Comparison of ENCODE assay signal across 28 cellular contexts in genomic region chr9:32986971-32987370, GRCh38. TPM values are rescaled to one million over a fixed set of nuclear protein-coding genes. Genes with fewer than 3 reads are reported as not detected.
DNase-seq lines count a peak whose midpoint lies in the region; ATAC-seq, FAIRE-seq and TF ChIP-seq lines count a peak whose summit lies in the region.
"Had no signal": no experiment of that assay in that cellular context is flagged by ENCODE, and none has a peak within 500 bp of the region (broad histone marks: within the 10 kb centered on the region; RNA-seq: fewer than 3 reads in every experiment).

No MANE protein-coding gene starts in this region.

- TF ChIP-seq CTCF in astrocyte (IDR thresholded peaks at IDR 0.05; ENCODE audit: insufficient read depth, low read depth, low read length) (no peak), fibroblast of mammary gland (conservative IDR thresholded peaks at IDR 0.05; ENCODE audit: control insufficient read depth, insufficient read depth, low read depth, low read length) (no peak)

- H2AFZ ChIP-seq in astrocyte (ENCODE audit: low read depth, low read length) = no peak overlapping the region

- no peak for FAIRE-seq in astrocyte (lab: Jason Lieb, UNC)
- FAIRE-seq in small intestine (lab: Jason Lieb, UNC) = no peak
- FAIRE-seq: colon, GM12892 had no signal

- no peaks in the 10 kb centered on the region for H3K9me3 ChIP-seq in astrocyte (ENCODE audit: insufficient read depth, low read depth, low read length)
- H3K9me3 ChIP-seq in small intestine (ENCODE audit: control insufficient read depth, low read depth) = no peaks in the 10 kb centered on the region
- H3K9me3 ChIP-seq: BLaER1, body of pancreas, thoracic aorta, uterus had no signal

- H3K4me1 Mint-ChIP-seq in stimulated activated naive CD8-positive, alpha-beta T cell treated with anti-CD3 and anti-CD28 coated beads, Interleukin-15, amount 100 ng/mL, for 72 hours = peaks cover 9% of the 10 kb centered on the region
- H3K4me1 Mint-ChIP-seq in astrocyte (ENCODE audit: low read depth, unreplicated experiment) = peaks cover 12% of the 10 kb centered on the region
- H3K4me1 Mint-ChIP-seq: H9; stimulated activated memory B cell treated with anti-CD40 and anti-IgM and Interleukin-4, amounts not matched to agents 10 μg/mL and 1 μg/mL and 100 μg/mL, for 72 hours had no signal

- H3K9ac ChIP-seq in astrocyte (ENCODE audit: low read length) = no peak overlapping the region
- H3K9ac ChIP-seq: BLaER1 had no signal

- H3K36me3 ChIP-seq in astrocyte (ENCODE audit: insufficient read depth, low read length) (peaks cover 35% of the 10 kb centered on the region), small intestine (ENCODE audit: control insufficient read depth in 2 of 2, insufficient read depth in 2 of 2, low read length in 2 of 2) (peaks cover 6 to 14% of the 10 kb centered on the region in 2 donors)
- H3K36me3 ChIP-seq: uterus had no signal

- H3K27me3 Mint-ChIP-seq in stimulated activated naive CD8-positive, alpha-beta T cell treated with anti-CD3 and anti-CD28 coated beads, Interleukin-15, amount 100 ng/mL, for 72 hours = no peaks in the 10 kb centered on the region
- no peaks in the 10 kb centered on the region for H3K27me3 Mint-ChIP-seq in astrocyte (ENCODE audit: low read depth, unreplicated experiment)
- H3K27me3 Mint-ChIP-seq: activated CD4-positive, alpha-beta T cell treated with anti-CD3 and anti-CD28 coated beads, Interleukin-2, amount 10 ng/mL, durations not matched to agents 24 days and 14 days; effector memory CD8-positive, alpha-beta T cell; naive B cell; stimulated activated memory B cell treated with anti-CD40 and anti-IgM and Interleukin-4, amounts not matched to agents 10 μg/mL and 1 μg/mL and 100 μg/mL, for 72 hours had no signal

- H3K4me3 Mint-ChIP-seq in stimulated activated naive CD8-positive, alpha-beta T cell treated with anti-CD3 and anti-CD28 coated beads, Interleukin-15, amount 100 ng/mL, for 72 hours = no peak overlapping the region
- peak overlapping the region; percentile 52 for H3K4me3 Mint-ChIP-seq in astrocyte (ENCODE audit: unreplicated experiment)
- H3K4me3 Mint-ChIP-seq: activated CD4-positive, alpha-beta T cell treated with anti-CD3 and anti-CD28 coated beads, Interleukin-2, amount 10 ng/mL, durations not matched to agents 24 days and 14 days; effector memory CD8-positive, alpha-beta T cell; H9; naive B cell; stimulated activated memory B cell treated with anti-CD40 and anti-IgM and Interleukin-4, amounts not matched to agents 10 μg/mL and 1 μg/mL and 100 μg/mL, for 72 hours had no signal

- no peak for DNase-seq in stimulated activated naive CD8-positive, alpha-beta T cell treated with anti-CD3 and anti-CD28 coated beads, Interleukin-15, Interleukin-2, amounts not matched to agents 100 U/mL and 50 U/mL, for 24 hours
- DNase-seq in stimulated activated naive CD8-positive, alpha-beta T cell treated with anti-CD3 and anti-CD28 coated beads, Interleukin-15, amount 100 ng/mL, for 72 hours = no peak
- DNase-seq in astrocyte (ENCODE audit: low read depth) (no peak), fibroblast of mammary gland (ENCODE audit: low read depth) (peak; percentile 17), small intestine (no peak), H4 (ENCODE audit: low spot score) (no peak)
- no peak for DNase-seq in stimulated activated CD4-positive, alpha-beta T cell treated with anti-CD3 and anti-CD28 coated beads, Interleukin-2, amount 100 ng/mL, for 48 hours
- DNase-seq: ACHN; activated CD4-positive, alpha-beta T cell treated with anti-CD3 and anti-CD28 coated beads, Interleukin-2, amount 10 ng/mL, durations not matched to agents 24 days and 14 days; body of pancreas; DMS79; effector memory CD8-positive, alpha-beta T cell; H9; naive B cell; NCI-H1092; NCI-H187 treated with DMSO at 0.1 percent for 48 hours; NCI-H69; stimulated activated CD4-positive, alpha-beta T cell treated with anti-CD3 and anti-CD28 coated beads, Interleukin-1b, Interleukin-23, amount 100 ng/mL, for 48 hours; uterus had no signal

- H3K27ac ChIP-seq in astrocyte (ENCODE audit: low read depth, low read length) (no peak overlapping the region), small intestine (ENCODE audit: low read depth in 1 of 2, low read length in 1 of 2) (no peak overlapping the region)
- H3K27ac ChIP-seq: BLaER1, body of pancreas, skin epidermis, thoracic aorta, uterus, VCaP had no signal

- H3K27me3 ChIP-seq in astrocyte (ENCODE audit: insufficient read depth, low read length) (no peaks in the 10 kb centered on the region), small intestine (ENCODE audit: control insufficient read depth in 2 of 2, insufficient read depth in 2 of 2, low read length in 2 of 2) (no peaks in the 10 kb centered on the region)
- H3K27me3 ChIP-seq: BLaER1, body of pancreas, uterus had no signal

- no peaks in the 10 kb centered on the region for H3K9me3 Mint-ChIP-seq in stimulated activated naive CD8-positive, alpha-beta T cell treated with anti-CD3 and anti-CD28 coated beads, Interleukin-15, amount 100 ng/mL, for 72 hours
- H3K9me3 Mint-ChIP-seq in astrocyte (ENCODE audit: unreplicated experiment) = no peaks in the 10 kb centered on the region
- H3K9me3 Mint-ChIP-seq: activated CD4-positive, alpha-beta T cell treated with anti-CD3 and anti-CD28 coated beads, Interleukin-2, amount 10 ng/mL, durations not matched to agents 24 days and 14 days; activated naive CD4-positive, alpha-beta T cell treated with anti-CD3 and anti-CD28 coated beads, Interleukin-2, amount 50 U/mL, for 72 hours; effector memory CD8-positive, alpha-beta T cell; H9; naive B cell; stimulated activated memory B cell treated with anti-CD40 and anti-IgM and Interleukin-4, amounts not matched to agents 10 μg/mL and 1 μg/mL and 100 μg/mL, for 72 hours had no signal

- peak; percentile 36 for ATAC-seq in stimulated activated naive CD8-positive, alpha-beta T cell treated with anti-CD3 and anti-CD28 coated beads, Interleukin-15, Interleukin-2, amounts not matched to agents 100 U/mL and 50 U/mL, for 24 hours
- ATAC-seq in stimulated activated naive CD8-positive, alpha-beta T cell treated with anti-CD3 and anti-CD28 coated beads, Interleukin-15, amount 100 ng/mL, for 72 hours = no peak
- ATAC-seq in GM19463 (IDR thresholded peaks at IDR 0.05; ENCODE audit: unreplicated experiment) = no peak
- ATAC-seq: activated naive CD4-positive, alpha-beta T cell treated with anti-CD3 and anti-CD28 coated beads, Interleukin-2, amount 50 U/mL, for 72 hours; body of pancreas; effector memory CD8-positive, alpha-beta T cell; stimulated activated memory B cell treated with anti-CD40 and anti-IgM and Interleukin-4, amounts not matched to agents 10 μg/mL and 1 μg/mL and 100 μg/mL, for 72 hours had no signal

- H3K4me2 ChIP-seq in astrocyte (ENCODE audit: low read length) = no peak overlapping the region
- H3K4me2 ChIP-seq: BLaER1 had no signal

- H4K20me1 ChIP-seq in astrocyte (ENCODE audit: insufficient read depth, low read length) = peaks cover 13% of the 10 kb centered on the region

- H3K27ac Mint-ChIP-seq in stimulated activated naive CD8-positive, alpha-beta T cell treated with anti-CD3 and anti-CD28 coated beads, Interleukin-15, amount 100 ng/mL, for 72 hours = no peak overlapping the region
- H3K27ac Mint-ChIP-seq in astrocyte (ENCODE audit: unreplicated experiment) = peak overlapping the region; percentile 68
- H3K27ac Mint-ChIP-seq: H9; stimulated activated memory B cell treated with anti-CD40 and anti-IgM and Interleukin-4, amounts not matched to agents 10 μg/mL and 1 μg/mL and 100 μg/mL, for 72 hours had no signal

- H3K4me3 ChIP-seq in astrocyte (ENCODE audit: insufficient read depth, low read depth, low read length) (no peak overlapping the region), fibroblast of mammary gland (ENCODE audit: control insufficient read depth, low read depth, low read length) (no peak overlapping the region), small intestine (ENCODE audit: low read depth in 1 of 2, low read length in 2 of 2) (no peak overlapping the region)
- H3K4me3 ChIP-seq: BLaER1, body of pancreas, skin epidermis, thoracic aorta, uterus had no signal

- peaks cover 16% of the 10 kb centered on the region for H3K79me2 ChIP-seq in astrocyte (ENCODE audit: insufficient read depth, low read length)

- peaks cover 29% of the 10 kb centered on the region for H3K36me3 Mint-ChIP-seq in astrocyte (ENCODE audit: low read depth, unreplicated experiment)

- WGBS in small intestine, 3 donors = 94 to 96% (median 95%) methylated on average over 4 of the region's 4 CpGs

- H3K4me1 ChIP-seq in astrocyte (ENCODE audit: insufficient read depth, low read length) (no peaks in the 10 kb centered on the region), small intestine (ENCODE audit: control insufficient read depth in 2 of 2, insufficient read depth in 1 of 2, low read depth in 1 of 2, low read length in 1 of 2) (no peaks in the 10 kb centered on the region)
- H3K4me1 ChIP-seq: BLaER1, body of pancreas, uterus had no signal

RNA-seq across cellular contexts. Expression of gene APTX, which starts 14.5 kb away (rescaled TPM):
- 37.3 and 37.8 TPM in 2 replicates for total RNA-seq in astrocyte
- polyA plus RNA-seq in small intestine = 10 to 100 TPM; 20.3 to 28.7 (median 25.5) TPM
- total RNA-seq in H4 (2014; rRNA removed; shearing (Covaris generic)) = 28.8 and 44.5 TPM in 2 replicates

RNA-seq across cellular contexts. Expression of gene DNAJA1, which starts 38.1 kb away (rescaled TPM):
- 256 and 277 TPM in 2 replicates for total RNA-seq in astrocyte
- polyA plus RNA-seq in small intestine = 10 to 100 TPM; 40.8 to 62.0 (median 48.8) TPM
- 158 and 253 TPM in 2 replicates for total RNA-seq in H4 (2014; rRNA removed; shearing (Covaris generic))
